In the genomic region with DNA sequence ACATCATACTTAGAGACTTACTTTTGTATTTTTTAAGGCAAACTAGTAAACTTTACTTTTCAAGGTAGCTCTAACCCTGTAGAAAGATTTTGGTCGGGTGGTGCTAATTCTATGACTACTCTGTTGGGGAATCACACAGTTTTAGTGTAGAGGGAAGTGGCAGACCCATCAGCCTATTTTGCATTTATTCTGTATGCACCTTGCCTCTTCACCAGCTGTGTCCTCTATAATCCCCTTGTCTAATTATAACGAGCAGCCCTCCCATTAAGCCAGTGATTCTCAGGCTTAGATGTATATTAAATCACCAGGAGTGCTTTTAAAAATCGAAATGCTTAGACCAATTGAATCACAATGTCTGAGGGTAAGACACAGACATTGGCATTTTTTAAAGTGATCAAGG, we compare ENCODE assay signal across 13 cellular contexts.
DNase-seq lines count a peak whose midpoint lies in the region; ATAC-seq and TF ChIP-seq lines count a peak whose summit lies in the region.
"Had no signal": no experiment of that assay in that cellular context is flagged by ENCODE, and none has a peak within 500 bp of the region (broad histone marks: within the 10 kb centered on the region; RNA-seq: fewer than 3 reads in every experiment).

No MANE protein-coding gene starts in this region.

- ATAC-seq in HG02610 (IDR thresholded peaks at IDR 0.05; ENCODE audit: unreplicated experiment) (peak; percentile 59), naive B cell (ENCODE audit: low read depth in 2 of 2) (peak; percentile 90 to 94)

- H3K4me1 ChIP-seq in KMS-11 (ENCODE audit: low read depth, poor library complexity, severe bottlenecking) = peaks cover 100% of the 10 kb centered on the region

- H3K4me1 Mint-ChIP-seq in naive B cell = peaks cover 43 to 64% (median 62%) of the 10 kb centered on the region in 3 donors

- no peak for TF ChIP-seq CTCF in KMS-11 (conservative IDR thresholded peaks at IDR 0.05; ENCODE audit: low read depth, low read length)

- H3K9me3 Mint-ChIP-seq in naive B cell = no peaks in the 10 kb centered on the region
- H3K9me3 Mint-ChIP-seq: activated naive CD4-positive, alpha-beta T cell treated with anti-CD3 and anti-CD28 coated beads, Interleukin-2, amount 10 ng/mL, durations not matched to agents 7 days and 5 days had no signal

- H3K4me3 ChIP-seq in KMS-11 (IDR thresholded peaks at IDR 0.05; ENCODE audit: insufficient read depth, low read depth, low read length) = no peak overlapping the region
- H3K4me3 ChIP-seq: GM23248, hepatocyte had no signal

- peak overlapping the region; percentile 96 for H3K4me2 ChIP-seq in KMS-11
- H3K4me2 ChIP-seq: hepatocyte had no signal

- no peak overlapping the region for H2AFZ ChIP-seq in KMS-11 (ENCODE audit: low read depth)
- H2AFZ ChIP-seq: GM23248, hepatocyte had no signal

- peaks cover 88% of the 10 kb centered on the region for H3K79me2 ChIP-seq in KMS-11 (ENCODE audit: insufficient read depth, low read depth)

- H3K36me3 ChIP-seq in KMS-11 (ENCODE audit: insufficient read depth) = no peaks in the 10 kb centered on the region

- peak overlapping the region; percentile 86 for H3K27ac ChIP-seq in KMS-11
- H3K27ac ChIP-seq: 22Rv1, GM23248, hepatocyte had no signal

- peak overlapping the region in 4 of 8 donors; percentile 2 to 53 (median 19) for H3K4me3 Mint-ChIP-seq in naive B cell
- H3K4me3 Mint-ChIP-seq: activated naive CD4-positive, alpha-beta T cell treated with anti-CD3 and anti-CD28 coated beads, Interleukin-2, amount 10 ng/mL, durations not matched to agents 7 days and 5 days had no signal

- H3K27ac Mint-ChIP-seq in naive B cell = peak overlapping the region in 5 of 6 donors; percentile 21 to 84 (median 36)
- H3K27ac Mint-ChIP-seq: activated naive CD4-positive, alpha-beta T cell treated with anti-CD3 and anti-CD28 coated beads, Interleukin-2, amount 10 ng/mL, durations not matched to agents 7 days and 5 days had no signal

- H3K9ac ChIP-seq in KMS-11 = peak overlapping the region; percentile 37
- H3K9ac ChIP-seq: GM23248 had no signal

- H3K27me3 Mint-ChIP-seq in naive B cell = no peaks in the 10 kb centered on the region
- H3K27me3 Mint-ChIP-seq: activated naive CD4-positive, alpha-beta T cell treated with anti-CD3 and anti-CD28 coated beads, Interleukin-2, amount 10 ng/mL, durations not matched to agents 7 days and 5 days had no signal

- H3K36me3 Mint-ChIP-seq in naive B cell = peaks cover 8 to 11% of the 10 kb centered on the region in 2 donors

- DNase-seq in NCI-H1092 treated with DMSO at 0.1 percent for 48 hours (lab: John Stamatoyannopoulos, UW) = peak; percentile 5
- no peak for DNase-seq in NCI-H1092 (lab: John Stamatoyannopoulos, UW)
- no peak for DNase-seq in naive B cell
- no peak for DNase-seq in AG20443 (ENCODE audit: low spot score)
- DNase-seq in NK-92 treated with Interleukin-12 subunit alpha and Interleukin-12 subunit beta, amount 100 ng/mL, for 24 hours (lab: John Stamatoyannopoulos, UW) = no peak
- no peak for DNase-seq in SHP77 treated with DMSO at 0.1 percent for 48 hours (lab: John Stamatoyannopoulos, UW)
- DNase-seq: activated naive CD4-positive, alpha-beta T cell treated with anti-CD3 and anti-CD28 coated beads, Interleukin-2, amount 10 ng/mL, durations not matched to agents 7 days and 5 days; cortex of kidney; GM23248 had no signal

- H4K20me1 ChIP-seq in KMS-11 (ENCODE audit: insufficient read depth) = no peaks in the 10 kb centered on the region

- H3K27me3 ChIP-seq in KMS-11 (ENCODE audit: insufficient read depth, low read depth) = no peaks in the 10 kb centered on the region
- H3K27me3 ChIP-seq: hepatocyte had no signal
